In the genomic region with DNA sequence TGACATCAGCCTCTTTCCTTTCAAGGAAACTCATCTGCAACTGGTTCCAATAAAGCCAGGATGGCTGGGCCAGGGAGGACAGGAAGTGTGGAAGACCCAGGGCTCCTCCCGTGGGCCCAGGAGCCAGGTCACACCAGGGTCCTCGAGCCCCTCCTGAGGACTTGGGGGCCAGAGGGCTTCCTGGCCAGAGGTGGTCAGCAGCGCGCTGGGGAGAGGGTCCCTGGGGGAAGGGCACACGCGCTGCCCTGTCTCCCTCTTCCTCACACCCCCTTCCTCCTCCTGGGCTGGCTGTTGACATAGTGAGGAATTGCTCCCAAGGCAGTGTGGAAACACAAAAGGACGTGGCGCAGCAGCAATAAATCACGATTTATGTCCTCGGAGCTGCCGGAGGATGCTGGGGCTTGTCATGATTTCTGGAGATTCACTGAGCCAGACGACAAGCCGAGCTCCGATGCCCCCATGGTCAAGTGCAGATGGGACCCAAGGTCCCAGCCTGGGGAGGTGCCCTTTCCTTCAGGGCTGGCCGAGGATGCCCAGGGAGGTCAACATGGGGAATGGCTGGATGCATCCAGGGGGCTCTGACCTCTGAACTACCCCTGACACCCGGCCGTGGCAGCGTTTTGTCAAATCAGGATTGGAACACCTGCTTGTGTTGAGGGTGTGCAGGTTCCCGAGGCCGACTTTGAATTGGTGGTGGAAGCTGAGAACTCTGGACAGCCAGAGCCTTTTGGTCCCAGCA, we compare ENCODE assay signal across 13 cellular contexts.
A peak's percentile ranks its signal among the peaks of the same experiment; 100 is the strongest.
DNase-seq lines count a peak whose midpoint lies in the region; ATAC-seq and TF ChIP-seq lines count a peak whose summit lies in the region.
"Had no signal": no experiment of that assay in that cellular context is flagged by ENCODE, and none has a peak within 500 bp of the region (broad histone marks: within the 10 kb centered on the region; RNA-seq: fewer than 3 reads in every experiment).

No MANE protein-coding gene starts in this region.

- peak overlapping the region in 1 of 10 donors; percentile 16 for H3K27ac ChIP-seq in heart right ventricle
- no peak overlapping the region for H3K27ac ChIP-seq in right cardiac atrium (ENCODE audit: low read length)
- H3K27ac ChIP-seq in RWPE2 (ENCODE audit: poor library complexity, severe bottlenecking): no peak overlapping the region
- H3K27ac ChIP-seq in foreskin keratinocyte: no peak overlapping the region
- H3K27ac ChIP-seq: C4-2B had no signal

- H3K36me3 ChIP-seq in heart right ventricle (no peaks in the 10 kb centered on the region), RWPE2 (ENCODE audit: low read depth) (no peaks in the 10 kb centered on the region), mucosa of descending colon (ENCODE audit: low read depth) (no peaks in the 10 kb centered on the region)

- 53 to 57% methylated on average over 20 of the region's 20 CpGs for WGBS in heart right ventricle, 2 donors
- WGBS in right cardiac atrium: 51% methylated on average over 20 of the region's 20 CpGs

- H3K4me1 ChIP-seq in heart right ventricle (peaks cover 0 to 8% (median 0%) of the 10 kb centered on the region in 9 donors), right cardiac atrium (ENCODE audit: control insufficient read depth, insufficient read depth, low read length) (no peaks in the 10 kb centered on the region), RWPE2 (ENCODE audit: insufficient read depth, poor library complexity, severe bottlenecking) (no peaks in the 10 kb centered on the region), mucosa of descending colon (ENCODE audit: low read depth) (no peaks in the 10 kb centered on the region), foreskin keratinocyte (no peaks in the 10 kb centered on the region)

- TF ChIP-seq CTCF in heart right ventricle (IDR thresholded peaks at IDR 0.05) (no peak), RWPE2 (IDR thresholded peaks at IDR 0.05; ENCODE audit: poor library complexity, severe bottlenecking) (no peak), mucosa of descending colon (IDR thresholded peaks at IDR 0.05) (no peak), foreskin keratinocyte (conservative IDR thresholded peaks at IDR 0.05) (no peak)

- ATAC-seq in heart right ventricle (peak in 6 of 8 donors; percentile 28 to 76 (median 42)), right cardiac atrium (no peak), RWPE2 (ENCODE audit: low read depth) (no peak), mucosa of descending colon (peak; percentile 23), foreskin keratinocyte (no peak)

- DNase-seq in heart right ventricle: no peak
- no peak for DNase-seq in right cardiac atrium
- DNase-seq in RWPE2 (ENCODE audit: low spot score): peak; percentile 60
- DNase-seq in mucosa of descending colon: no peak
- DNase-seq in activated gamma-delta T cell (lab: John Stamatoyannopoulos, UW): no peak
- DNase-seq in foreskin keratinocyte: no peak
- no peak for DNase-seq in superior temporal gyrus (ENCODE audit: extremely low spot score)
- DNase-seq: H7, NCI-H1105, NCI-H187, NCI-H345, NCI-H526 had no signal

- H3K4me3 ChIP-seq in heart right ventricle (no peak overlapping the region), right cardiac atrium (ENCODE audit: low read length) (no peak overlapping the region), RWPE2 (ENCODE audit: severe bottlenecking) (no peak overlapping the region), mucosa of descending colon (no peak overlapping the region)

- peaks cover 0 to 63% (median 56%) of the 10 kb centered on the region in 7 donors for H3K27me3 ChIP-seq in heart right ventricle
- no peaks in the 10 kb centered on the region for H3K27me3 ChIP-seq in right cardiac atrium (ENCODE audit: control insufficient read depth, insufficient read depth)
- H3K27me3 ChIP-seq in RWPE2 (ENCODE audit: insufficient read depth, poor library complexity, severe bottlenecking): peaks cover 78% of the 10 kb centered on the region
- peaks cover 3% of the 10 kb centered on the region for H3K27me3 ChIP-seq in foreskin keratinocyte

- intact Hi-C loops in heart right ventricle (cut with DNase I) (no loop called here), right cardiac atrium (cut with DNase I) (no loop called here), mucosa of descending colon (cut with DNase I, micrococcal nuclease) (no loop called here)

- no peaks in the 10 kb centered on the region for H3K9me3 ChIP-seq in heart right ventricle
- H3K9me3 ChIP-seq in right cardiac atrium (ENCODE audit: control insufficient read depth, low read length): no peaks in the 10 kb centered on the region
- H3K9me3 ChIP-seq in RWPE2 (ENCODE audit: severe bottlenecking): no peaks in the 10 kb centered on the region
- no peaks in the 10 kb centered on the region for H3K9me3 ChIP-seq in mucosa of descending colon

Comparison
In these comparisons a context has a peak if more than half of its experiments do, and no peak if none do; other contexts are left out.
1. ATAC-seq: peak in heart right ventricle (6 of 8) and mucosa of descending colon (single experiment); none in right cardiac atrium (0 of 2), RWPE2 (single experiment) and foreskin keratinocyte (single experiment).